ENCODE assay signal across 8 cellular contexts in the genomic region with DNA sequence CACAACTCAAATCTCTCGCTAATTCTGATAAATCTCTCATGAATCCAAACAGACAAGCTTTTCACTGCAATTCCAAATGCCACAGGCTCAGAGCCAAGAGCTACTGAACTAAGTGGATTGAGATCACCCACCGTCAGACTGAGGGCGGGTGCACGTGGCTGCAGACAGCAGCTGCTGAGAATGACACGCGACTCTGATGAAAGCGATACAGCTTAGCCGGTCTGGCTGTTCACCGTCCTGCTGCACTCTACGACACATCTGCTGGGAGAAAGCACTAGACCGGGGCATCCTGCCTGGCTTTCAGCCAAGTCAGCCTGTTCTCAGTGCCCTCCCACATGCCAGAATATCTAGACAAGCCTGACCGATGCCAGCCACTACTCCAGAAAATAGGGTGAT. TPM values are rescaled to one million over a fixed set of nuclear protein-coding genes. Genes with fewer than 3 reads are reported as not detected.
DNase-seq lines count a peak whose midpoint lies in the region; ATAC-seq, FAIRE-seq and TF ChIP-seq lines count a peak whose summit lies in the region.

No MANE protein-coding gene starts in this region.

- no peaks in the 10 kb centered on the region for H3K79me2 ChIP-seq in endothelial cell of umbilical vein (ENCODE audit: control insufficient read depth, insufficient read depth, low read length)
- H3K79me2 ChIP-seq in neural progenitor cell (ENCODE audit: low read depth), result no peaks in the 10 kb centered on the region
- H3K79me2 ChIP-seq in MM.1S (ENCODE audit: low read length), result no peaks in the 10 kb centered on the region

- TF ChIP-seq POLR2A in endothelial cell of umbilical vein (IDR thresholded peaks at IDR 0.05; ENCODE audit: low read depth, low read length), result no peak

- no peaks in the 10 kb centered on the region for H3K27me3 ChIP-seq in endothelial cell of umbilical vein (ENCODE audit: control insufficient read depth in 2 of 2, insufficient read depth in 2 of 2, low read length in 2 of 2)
- H3K27me3 ChIP-seq in neural progenitor cell, result no peaks in the 10 kb centered on the region
- no peaks in the 10 kb centered on the region for H3K27me3 ChIP-seq in MM.1S (replicated peaks; ENCODE audit: insufficient read depth, low read length)
- no peaks in the 10 kb centered on the region for H3K27me3 ChIP-seq in tibial artery

- H3K4me3 Mint-ChIP-seq in neural progenitor cell, result peak overlapping the region; percentile 67
- H3K4me3 Mint-ChIP-seq in activated CD8-positive, alpha-beta memory T cell treated with anti-CD3 and anti-CD28 coated beads, Interleukin-2, amount 10 ng/mL, durations not matched to agents 7 days and 5 days, result no peak overlapping the region

- ATAC-seq in HG02642 (IDR thresholded peaks at IDR 0.05; ENCODE audit: poor library complexity, unreplicated experiment), result peak; percentile 57
- ATAC-seq in activated CD8-positive, alpha-beta memory T cell treated with anti-CD3 and anti-CD28 coated beads, Interleukin-2, amount 10 ng/mL, durations not matched to agents 7 days and 5 days, result no peak

- dilution Hi-C loops in endothelial cell of umbilical vein (cut with MboI; ENCODE audit: extremely low pct_ligation_motif_present, low sequenced_read_pairs), result no loop called here

- H3K36me3 Mint-ChIP-seq in neural progenitor cell, result peaks cover 39% of the 10 kb centered on the region
- peaks cover 38% of the 10 kb centered on the region for H3K36me3 Mint-ChIP-seq in activated CD8-positive, alpha-beta memory T cell treated with anti-CD3 and anti-CD28 coated beads, Interleukin-2, amount 10 ng/mL, durations not matched to agents 7 days and 5 days

- BruUV-seq in endothelial cell of umbilical vein (replicated peaks; lab: Mats Ljungman, UMichigan), result no TSS peak

- H3K9ac ChIP-seq in endothelial cell of umbilical vein (replicated peaks; ENCODE audit: extremely low read depth, insufficient read depth, low read length) (no peak overlapping the region), neural progenitor cell (no peak overlapping the region), MM.1S (ENCODE audit: low read length) (no peak overlapping the region)

- H3K9me3 ChIP-seq in endothelial cell of umbilical vein (replicated peaks; ENCODE audit: control insufficient read depth, insufficient read depth, low read length), result no peaks in the 10 kb centered on the region
- H3K9me3 ChIP-seq in neural progenitor cell (ENCODE audit: low read depth), result no peaks in the 10 kb centered on the region
- no peaks in the 10 kb centered on the region for H3K9me3 ChIP-seq in MM.1S (replicated peaks; ENCODE audit: insufficient read depth, low read length)
- H3K9me3 ChIP-seq in tibial artery, result no peaks in the 10 kb centered on the region

- POLR2A ChIA-PET in endothelial cell of umbilical vein (lab: Charles Lee), result no interaction called here

- H4K20me1 ChIP-seq in endothelial cell of umbilical vein (replicated peaks; ENCODE audit: control insufficient read depth, extremely low read depth, insufficient read depth, low read length), result no peaks in the 10 kb centered on the region
- no peaks in the 10 kb centered on the region for H4K20me1 ChIP-seq in neural progenitor cell (ENCODE audit: low read depth)
- H4K20me1 ChIP-seq in MM.1S (ENCODE audit: insufficient read depth, low read length), result no peaks in the 10 kb centered on the region

- peak overlapping the region; percentile 95 for H3K27ac Mint-ChIP-seq in neural progenitor cell
- H3K27ac Mint-ChIP-seq in activated CD8-positive, alpha-beta memory T cell treated with anti-CD3 and anti-CD28 coated beads, Interleukin-2, amount 10 ng/mL, durations not matched to agents 7 days and 5 days, result no peak overlapping the region

- H2AFZ ChIP-seq in endothelial cell of umbilical vein (ENCODE audit: low read depth, low read length), result no peak overlapping the region
- H2AFZ ChIP-seq in neural progenitor cell (replicated peaks), result no peak overlapping the region
- H2AFZ ChIP-seq in MM.1S (ENCODE audit: low read length), result no peak overlapping the region

- H3F3A ChIP-seq in neural progenitor cell (ENCODE audit: low read depth) (no peaks in the 10 kb centered on the region), MM.1S (ENCODE audit: insufficient read depth, low read length) (no peaks in the 10 kb centered on the region)

- H3K9me1 ChIP-seq in endothelial cell of umbilical vein (replicated peaks; ENCODE audit: control insufficient read depth, extremely low read depth, insufficient read depth, low read length), result no peaks in the 10 kb centered on the region

- intact Hi-C loops in endothelial cell of umbilical vein (cut with micrococcal nuclease) (no loop called here), tibial artery (cut with DNase I; ENCODE audit: low total_unique reads) (no loop called here)

- DNase-seq in DMS 273 (lab: John Stamatoyannopoulos, UW; ENCODE audit: unreplicated experiment) (peak; percentile 99), NCI-H774 (lab: John Stamatoyannopoulos, UW) (peak; percentile 79), endothelial cell of umbilical vein (ENCODE audit: low read depth, low spot score) (peak; percentile 88), neural progenitor cell (ENCODE audit: low spot score) (no peak), MM.1S (no peak), tibial artery (no peak)
- no peak for DNase-seq in activated CD8-positive, alpha-beta memory T cell treated with anti-CD3 and anti-CD28 coated beads, Interleukin-2, amount 10 ng/mL, durations not matched to agents 7 days and 5 days

- TF ChIP-seq CTCF in endothelial cell of umbilical vein (IDR thresholded peaks at IDR 0.05; ENCODE audit: extremely low read depth in 1 of 2, insufficient read depth in 1 of 2, low read depth in 1 of 2, low read length in 2 of 2) (no peak), neural progenitor cell (IDR thresholded peaks at IDR 0.05) (no peak), MM.1S (IDR thresholded peaks at IDR 0.05; ENCODE audit: low read length) (no peak), tibial artery (IDR thresholded peaks at IDR 0.05) (no peak)

- H3K4me2 ChIP-seq in endothelial cell of umbilical vein (ENCODE audit: insufficient read depth, low read length) (no peak overlapping the region), neural progenitor cell (no peak overlapping the region), MM.1S (ENCODE audit: low read depth, low read length) (no peak overlapping the region)

- peak; percentile 93 for FAIRE-seq in endothelial cell of umbilical vein (lab: Jason Lieb, UNC)

- CTCF ChIA-PET in endothelial cell of umbilical vein (lab: Charles Lee), result interaction anchor here (0.7 to 1.4 kb wide), 8 partner anchors 12 to 148 kb away, joined by 3 to 15 read pairs (median 3); no protein-coding TSS in a partner anchor
- CTCF ChIA-PET in activated CD8-positive, alpha-beta memory T cell treated with anti-CD3 and anti-CD28 coated beads, Interleukin-2, amount 10 ng/mL, durations not matched to agents 7 days and 5 days (lab: Charles Lee), result interaction anchor here (1.7 kb wide), 1 partner anchor 9 kb away, joined by 4 read pairs; no protein-coding TSS in a partner anchor

- H3K9me2 ChIP-seq in MM.1S (replicated peaks; ENCODE audit: insufficient read depth, low read length), result no peaks in the 10 kb centered on the region

- H3K27ac ChIP-seq in endothelial cell of umbilical vein (ENCODE audit: insufficient read depth, low read depth, low read length) (no peak overlapping the region), neural progenitor cell (no peak overlapping the region), MM.1S (ENCODE audit: low read length) (no peak overlapping the region), tibial artery (no peak overlapping the region)

- peaks cover 6 to 7% of the 10 kb centered on the region in 2 experiments for H3K36me3 ChIP-seq in endothelial cell of umbilical vein (ENCODE audit: control insufficient read depth in 2 of 2, extremely low read depth in 1 of 2, insufficient read depth in 2 of 2, low read length in 2 of 2)
- H3K36me3 ChIP-seq in neural progenitor cell, result no peaks in the 10 kb centered on the region
- no peaks in the 10 kb centered on the region for H3K36me3 ChIP-seq in MM.1S (replicated peaks; ENCODE audit: insufficient read depth, low read length)
- peaks cover 0 to 60% (median 34%) of the 10 kb centered on the region in 3 donors for H3K36me3 ChIP-seq in tibial artery

- peaks cover 4% of the 10 kb centered on the region for H3K9me3 Mint-ChIP-seq in neural progenitor cell
- no peaks in the 10 kb centered on the region for H3K9me3 Mint-ChIP-seq in activated CD8-positive, alpha-beta memory T cell treated with anti-CD3 and anti-CD28 coated beads, Interleukin-2, amount 10 ng/mL, durations not matched to agents 7 days and 5 days (ENCODE audit: low read depth)

- H3K4me1 ChIP-seq in endothelial cell of umbilical vein (ENCODE audit: control insufficient read depth, extremely low read depth, insufficient read depth, low read length), result peaks cover 6% of the 10 kb centered on the region
- no peaks in the 10 kb centered on the region for H3K4me1 ChIP-seq in neural progenitor cell
- H3K4me1 ChIP-seq in MM.1S (ENCODE audit: low read length), result no peaks in the 10 kb centered on the region
- peaks cover 0 to 4% (median 0%) of the 10 kb centered on the region in 4 donors for H3K4me1 ChIP-seq in tibial artery

- peaks cover 45% of the 10 kb centered on the region for H3K4me1 Mint-ChIP-seq in neural progenitor cell
- peaks cover 11% of the 10 kb centered on the region for H3K4me1 Mint-ChIP-seq in activated CD8-positive, alpha-beta memory T cell treated with anti-CD3 and anti-CD28 coated beads, Interleukin-2, amount 10 ng/mL, durations not matched to agents 7 days and 5 days

- H3K27me3 Mint-ChIP-seq in neural progenitor cell (ENCODE audit: insufficient read depth, low read depth), result peaks cover 4% of the 10 kb centered on the region
- H3K27me3 Mint-ChIP-seq in activated CD8-positive, alpha-beta memory T cell treated with anti-CD3 and anti-CD28 coated beads, Interleukin-2, amount 10 ng/mL, durations not matched to agents 7 days and 5 days, result no peaks in the 10 kb centered on the region

- H3K4me3 ChIP-seq in endothelial cell of umbilical vein (replicated peaks in 1 of 3; ENCODE audit: insufficient read depth in 1 of 3, low read depth in 1 of 3, low read length in 3 of 3) (no peak overlapping the region), neural progenitor cell (no peak overlapping the region), MM.1S (ENCODE audit: low read length) (no peak overlapping the region), tibial artery (no peak overlapping the region)

RNA-seq across cellular contexts. Expression of gene KLHDC4, which starts 42.6 kb away (rescaled TPM):
- total RNA-seq in endothelial cell of umbilical vein, result 46.2 and 46.7 TPM in 2 replicates
- polyA plus RNA-seq in endothelial cell of umbilical vein, result 24.7 and 25.9 TPM in 2 replicates
- polyA plus RNA-seq in endothelial cell of umbilical vein (2011; cell fraction: cytosol; rRNA removed), result 21.3 and 24.8 TPM in 2 replicates
- 107 and 108 TPM in 2 replicates for polyA plus RNA-seq in endothelial cell of umbilical vein (2011; cell fraction: nucleus; rRNA removed)
- 27.8 and 31.8 TPM in 2 replicates for polyA plus RNA-seq in endothelial cell of umbilical vein (2012)
- 26.7 and 37.8 TPM in 2 replicates for polyA minus RNA-seq in endothelial cell of umbilical vein
- 21.0 TPM for polyA minus RNA-seq in endothelial cell of umbilical vein (2011; cell fraction: cytosol; rRNA and poly(A)+ RNA removed)
- 46.8 and 65.8 TPM in 2 replicates for polyA minus RNA-seq in endothelial cell of umbilical vein (2011; cell fraction: nucleus; rRNA and poly(A)+ RNA removed)
- 19.2 and 30.5 TPM in 2 replicates for total RNA-seq in neural progenitor cell (ENCODE audit: low replicate concordance)
- total RNA-seq in activated CD8-positive, alpha-beta memory T cell treated with anti-CD3 and anti-CD28 coated beads, Interleukin-2, amount 10 ng/mL, durations not matched to agents 7 days and 5 days, result 100 to 1,000 TPM in 1 of 2 experiments, 10 to 100 TPM in 1; 86.0 to 114 TPM

Comparison
In these comparisons a context has a peak if more than half of its experiments do, and no peak if none do; other contexts are left out.
1. DNase-seq: peak in DMS 273 (single experiment), NCI-H774 (single experiment) and endothelial cell of umbilical vein (single experiment); none in neural progenitor cell (single experiment), activated CD8-positive, alpha-beta memory T cell treated with anti-CD3 and anti-CD28 coated beads, Interleukin-2, amount 10 ng/mL, durations not matched to agents 7 days and 5 days (single experiment), MM.1S (single experiment) and tibial artery (0 of 2).